ENCODE assay signal across 1 cellular context in the genomic region with DNA sequence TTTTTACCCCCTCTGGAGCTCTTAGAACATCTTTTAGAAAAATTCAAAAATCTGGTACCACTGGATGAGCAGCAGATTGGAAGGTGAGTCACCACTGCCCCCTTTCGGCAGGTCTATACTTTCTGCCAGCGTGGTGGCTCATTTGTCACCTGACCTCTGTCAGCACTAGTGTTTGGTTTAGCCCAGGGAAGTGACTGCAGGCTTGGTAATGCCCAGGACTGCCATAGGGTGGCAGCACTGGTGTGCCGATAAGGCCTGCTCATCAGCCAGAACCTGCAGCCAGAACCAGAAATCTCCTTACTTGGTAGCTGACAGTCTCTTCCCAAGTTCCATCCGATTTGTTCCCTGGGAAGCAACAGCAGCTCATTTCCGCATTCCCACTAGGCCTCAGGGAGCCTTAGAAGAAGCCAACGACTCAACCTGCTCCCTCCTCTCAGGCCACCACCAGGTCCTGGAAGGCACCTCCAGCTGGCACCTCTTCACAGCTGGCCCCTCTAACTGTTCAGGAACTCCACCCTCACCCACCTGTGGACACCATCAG.
TF ChIP-seq lines count a peak whose summit lies in the region.

No MANE protein-coding gene starts in this region.

TF ChIP-seq in HEK293, 187 proteins besides CTCF, POLR2A, EP300 and RAD21 (continued from another document and continues in another):
- TF ChIP-seq ZNF777 (tag by site-specific recombination; IDR thresholded peaks at IDR 0.05; ENCODE audit: borderline replicate concordance) (no peak), ZNF335 (tag by site-specific recombination; conservative IDR thresholded peaks at IDR 0.05) (no peak), ZNF169 (tag by site-specific recombination; IDR thresholded peaks at IDR 0.05) (no peak), ZBTB17 (tag by site-specific recombination; IDR thresholded peaks at IDR 0.05) (peak; percentile 93), WT1 (tag by site-specific recombination; IDR thresholded peaks at IDR 0.05) (no peak), ZNF670 (tag by site-specific recombination; IDR thresholded peaks at IDR 0.05; ENCODE audit: low read depth) (no peak), ZNF2 (tag by site-specific recombination; IDR thresholded peaks at IDR 0.05) (0 out of 2 replicates have a peak, but pooled peaks have one; percentile 37), EGR2 (tag by site-specific recombination; IDR thresholded peaks at IDR 0.05; ENCODE audit: low read depth) (no peak), ZBTB10 (tag by site-specific recombination; IDR thresholded peaks at IDR 0.05) (no peak), ZNF16 (tag by site-specific recombination; IDR thresholded peaks at IDR 0.05; ENCODE audit: low read depth) (no peak), ZNF600 (tag by site-specific recombination; IDR thresholded peaks at IDR 0.05) (peak; percentile 100), ZSCAN16 (tag by site-specific recombination; IDR thresholded peaks at IDR 0.05) (no peak), ZNF140 (tag by site-specific recombination; IDR thresholded peaks at IDR 0.05) (no peak), SP3 (tag by site-specific recombination; IDR thresholded peaks at IDR 0.05) (no peak), ZNF843 (tag by site-specific recombination; IDR thresholded peaks at IDR 0.05) (no peak), ZNF501 (tag by site-specific recombination; IDR thresholded peaks at IDR 0.05) (no peak), ZNF248 (tag by site-specific recombination; IDR thresholded peaks at IDR 0.05) (no peak), ZNF639 (tag by site-specific recombination; IDR thresholded peaks at IDR 0.05) (no peak; the same call in 1 of the 2 replicates), PATZ1 (tag by site-specific recombination; IDR thresholded peaks at IDR 0.05) (no peak), ZBTB7A (tag by site-specific recombination; IDR thresholded peaks at IDR 0.05; ENCODE audit: low read depth) (no peak), ZNF23 (tag by site-specific recombination; IDR thresholded peaks at IDR 0.05; ENCODE audit: borderline replicate concordance) (no peak), ZNF560 (tag by site-specific recombination; IDR thresholded peaks at IDR 0.05; ENCODE audit: borderline replicate concordance) (no peak), ZFP3 (tag by site-specific recombination; IDR thresholded peaks at IDR 0.05; ENCODE audit: low read depth) (no peak), ZSCAN23 (tag by site-specific recombination; IDR thresholded peaks at IDR 0.05) (no peak), ZNF211 (tag by site-specific recombination; IDR thresholded peaks at IDR 0.05; ENCODE audit: low read depth) (no peak), BCL11A (tag by site-specific recombination; IDR thresholded peaks at IDR 0.05; ENCODE audit: low read depth) (no peak), ZNF544 (tag by site-specific recombination; IDR thresholded peaks at IDR 0.05) (no peak), INSM2 (tag by site-specific recombination; IDR thresholded peaks at IDR 0.05) (no peak), ZNF324 (tag by site-specific recombination; IDR thresholded peaks at IDR 0.05) (peak; percentile 40; the same call in 1 of the 2 replicates), ZNF24 (tag by site-specific recombination; IDR thresholded peaks at IDR 0.05) (peak; percentile 72; the same call in 1 of the 2 replicates), ZNF391 (tag by site-specific recombination; IDR thresholded peaks at IDR 0.05; ENCODE audit: borderline replicate concordance, low read depth) (no peak), ZNF394 (tag by site-specific recombination; IDR thresholded peaks at IDR 0.05; ENCODE audit: borderline replicate concordance) (no peak; the same call in 1 of the 2 replicates), ZNF302 (tag by site-specific recombination; IDR thresholded peaks at IDR 0.05; ENCODE audit: low read depth) (no peak), ZNF274 (IDR thresholded peaks at IDR 0.05; ENCODE audit: low read length) (no peak), ZNF274 (tag by site-specific recombination; IDR thresholded peaks at IDR 0.05; ENCODE audit: borderline replicate concordance) (no peak), ZNF19 (tag by site-specific recombination; IDR thresholded peaks at IDR 0.05; ENCODE audit: low read depth) (no peak), ZNF626 (tag by site-specific recombination; IDR thresholded peaks at IDR 0.05) (no peak), PRDM10 (tag by site-specific recombination; IDR thresholded peaks at IDR 0.05) (peak; percentile 96)
- TF ChIP-seq, protein P1, sequence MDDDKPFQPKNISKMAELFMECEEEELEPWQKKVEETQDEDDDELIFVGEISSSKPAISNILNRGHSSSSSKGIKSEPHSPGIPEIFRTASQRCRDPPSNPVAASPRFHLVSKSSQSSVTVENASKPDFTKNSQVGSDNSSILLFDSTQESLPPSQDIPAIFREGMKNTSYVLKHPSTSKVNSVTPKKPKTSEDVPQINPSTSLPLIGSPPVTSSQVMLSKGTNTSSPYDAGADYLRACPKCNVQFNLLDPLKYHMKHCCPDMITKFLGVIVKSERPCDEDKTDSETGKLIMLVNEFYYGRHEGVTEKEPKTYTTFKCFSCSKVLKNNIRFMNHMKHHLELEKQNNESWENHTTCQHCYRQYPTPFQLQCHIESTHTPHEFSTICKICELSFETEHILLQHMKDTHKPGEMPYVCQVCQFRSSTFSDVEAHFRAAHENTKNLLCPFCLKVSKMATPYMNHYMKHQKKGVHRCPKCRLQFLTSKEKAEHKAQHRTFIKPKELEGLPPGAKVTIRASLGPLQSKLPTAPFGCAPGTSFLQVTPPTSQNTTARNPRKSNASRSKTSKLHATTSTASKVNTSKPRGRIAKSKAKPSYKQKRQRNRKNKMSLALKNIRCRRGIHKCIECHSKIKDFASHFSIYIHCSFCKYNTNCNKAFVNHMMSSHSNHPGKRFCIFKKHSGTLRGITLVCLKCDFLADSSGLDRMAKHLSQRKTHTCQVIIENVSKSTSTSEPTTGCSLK (tag by site-specific recombination; IDR thresholded peaks at IDR 0.05): no peak
- TF ChIP-seq, protein P2, sequence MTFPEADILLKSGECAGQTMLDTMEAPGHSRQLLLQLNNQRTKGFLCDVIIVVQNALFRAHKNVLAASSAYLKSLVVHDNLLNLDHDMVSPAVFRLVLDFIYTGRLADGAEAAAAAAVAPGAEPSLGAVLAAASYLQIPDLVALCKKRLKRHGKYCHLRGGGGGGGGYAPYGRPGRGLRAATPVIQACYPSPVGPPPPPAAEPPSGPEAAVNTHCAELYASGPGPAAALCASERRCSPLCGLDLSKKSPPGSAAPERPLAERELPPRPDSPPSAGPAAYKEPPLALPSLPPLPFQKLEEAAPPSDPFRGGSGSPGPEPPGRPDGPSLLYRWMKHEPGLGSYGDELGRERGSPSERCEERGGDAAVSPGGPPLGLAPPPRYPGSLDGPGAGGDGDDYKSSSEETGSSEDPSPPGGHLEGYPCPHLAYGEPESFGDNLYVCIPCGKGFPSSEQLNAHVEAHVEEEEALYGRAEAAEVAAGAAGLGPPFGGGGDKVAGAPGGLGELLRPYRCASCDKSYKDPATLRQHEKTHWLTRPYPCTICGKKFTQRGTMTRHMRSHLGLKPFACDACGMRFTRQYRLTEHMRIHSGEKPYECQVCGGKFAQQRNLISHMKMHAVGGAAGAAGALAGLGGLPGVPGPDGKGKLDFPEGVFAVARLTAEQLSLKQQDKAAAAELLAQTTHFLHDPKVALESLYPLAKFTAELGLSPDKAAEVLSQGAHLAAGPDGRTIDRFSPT (tag by site-specific recombination; IDR thresholded peaks at IDR 0.05): peak; percentile 75
- TF ChIP-seq, protein P3, sequence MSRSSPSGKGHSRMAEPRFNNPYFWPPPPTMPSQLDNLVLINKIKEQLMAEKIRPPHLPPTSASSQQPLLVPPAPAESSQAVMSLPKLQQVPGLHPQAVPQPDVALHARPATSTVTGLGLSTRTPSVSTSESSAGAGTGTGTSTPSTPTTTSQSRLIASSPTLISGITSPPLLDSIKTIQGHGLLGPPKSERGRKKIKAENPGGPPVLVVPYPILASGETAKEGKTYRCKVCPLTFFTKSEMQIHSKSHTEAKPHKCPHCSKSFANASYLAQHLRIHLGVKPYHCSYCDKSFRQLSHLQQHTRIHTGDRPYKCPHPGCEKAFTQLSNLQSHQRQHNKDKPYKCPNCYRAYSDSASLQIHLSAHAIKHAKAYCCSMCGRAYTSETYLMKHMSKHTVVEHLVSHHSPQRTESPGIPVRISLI (tag by site-specific recombination; IDR thresholded peaks at IDR 0.05): no peak
- TF ChIP-seq, protein P4, sequence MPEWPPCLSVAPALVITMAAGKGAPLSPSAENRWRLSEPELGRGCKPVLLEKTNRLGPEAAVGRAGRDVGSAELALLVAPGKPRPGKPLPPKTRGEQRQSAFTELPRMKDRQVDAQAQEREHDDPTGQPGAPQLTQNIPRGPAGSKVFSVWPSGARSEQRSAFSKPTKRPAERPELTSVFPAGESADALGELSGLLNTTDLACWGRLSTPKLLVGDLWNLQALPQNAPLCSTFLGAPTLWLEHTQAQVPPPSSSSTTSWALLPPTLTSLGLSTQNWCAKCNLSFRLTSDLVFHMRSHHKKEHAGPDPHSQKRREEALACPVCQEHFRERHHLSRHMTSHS (tag by site-specific recombination; IDR thresholded peaks at IDR 0.05): no peak
